In the genomic region with DNA sequence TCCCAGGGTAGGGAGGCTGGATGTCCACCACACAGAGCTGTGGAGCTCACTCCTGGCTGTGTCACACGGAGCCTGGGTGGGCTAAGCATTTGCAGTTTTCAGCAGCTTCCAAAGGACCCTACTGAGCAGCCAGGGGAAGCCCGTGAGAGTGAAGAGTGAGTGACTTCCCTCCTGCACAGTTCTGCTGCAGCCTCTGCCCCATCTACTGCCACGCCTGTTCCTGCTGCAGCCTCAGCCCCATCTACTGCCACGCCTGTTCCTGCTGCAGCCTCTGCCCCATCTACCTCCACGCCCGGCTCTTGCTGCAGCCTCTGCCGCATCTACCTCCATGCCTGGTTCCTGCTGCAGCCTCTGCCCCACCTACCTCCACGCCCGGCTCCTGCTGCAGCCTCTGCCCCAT, we compare ENCODE assay signal across 16 cellular contexts. TPM values are rescaled to one million over a fixed set of nuclear protein-coding genes. Genes with fewer than 3 reads are reported as not detected.
A peak's percentile ranks its signal among the peaks of the same experiment; 100 is the strongest.
DNase-seq lines count a peak whose midpoint lies in the region; ATAC-seq lines count a peak whose summit lies in the region.
"Had no signal": no experiment of that assay in that cellular context is flagged by ENCODE, and none has a peak within 500 bp of the region (broad histone marks: within the 10 kb centered on the region; RNA-seq: fewer than 3 reads in every experiment).

No MANE protein-coding gene starts in this region.

- ATAC-seq in activated T-helper 17 cell treated with anti-CD3 and anti-CD28 coated beads, Interleukin-2, amount 50 U/mL, for 72 hours (replicated peaks), result no peak
- no peak for ATAC-seq in natural killer cell treated with Interleukin-12 subunit alpha and Interleukin-12 subunit beta and Interleukin-15 and Interleukin-18, amount 100 ng/mL, for 72 hours
- no peak for ATAC-seq in left lobe of liver
- ATAC-seq: activated CD4-positive, CD25-positive, alpha-beta regulatory T cell treated with anti-CD3 and anti-CD28 coated beads, Interleukin-2, amount 50 U/mL, for 24 hours; pancreas had no signal

- no peak overlapping the region for H3K27ac Mint-ChIP-seq in activated T-helper 17 cell treated with anti-CD3 and anti-CD28 coated beads, Interleukin-2, amount 50 U/mL, for 72 hours
- no peak overlapping the region for H3K27ac Mint-ChIP-seq in natural killer cell treated with Interleukin-12 subunit alpha and Interleukin-12 subunit beta and Interleukin-15 and Interleukin-18, amount 100 ng/mL, for 72 hours

- H3K9me3 Mint-ChIP-seq in activated T-helper 17 cell treated with anti-CD3 and anti-CD28 coated beads, Interleukin-2, amount 50 U/mL, for 72 hours, result no peaks in the 10 kb centered on the region
- no peaks in the 10 kb centered on the region for H3K9me3 Mint-ChIP-seq in natural killer cell treated with Interleukin-12 subunit alpha and Interleukin-12 subunit beta and Interleukin-15 and Interleukin-18, amount 100 ng/mL, for 72 hours

- H3K36me3 Mint-ChIP-seq in activated T-helper 17 cell treated with anti-CD3 and anti-CD28 coated beads, Interleukin-2, amount 50 U/mL, for 72 hours (ENCODE audit: low read depth), result peaks cover 37% of the 10 kb centered on the region
- H3K36me3 Mint-ChIP-seq in natural killer cell treated with Interleukin-12 subunit alpha and Interleukin-12 subunit beta and Interleukin-15 and Interleukin-18, amount 100 ng/mL, for 72 hours, result no peaks in the 10 kb centered on the region

- H3K27me3 Mint-ChIP-seq in activated T-helper 17 cell treated with anti-CD3 and anti-CD28 coated beads, Interleukin-2, amount 50 U/mL, for 72 hours, result no peaks in the 10 kb centered on the region
- no peaks in the 10 kb centered on the region for H3K27me3 Mint-ChIP-seq in natural killer cell treated with Interleukin-12 subunit alpha and Interleukin-12 subunit beta and Interleukin-15 and Interleukin-18, amount 100 ng/mL, for 72 hours

- peak; percentile 48 for DNase-seq in activated CD4-positive, alpha-beta T cell treated with anti-CD3 and anti-CD28 coated beads, Interleukin-2, amount 50 U/mL, for 1 hour
- no peak for DNase-seq in activated CD4-positive, alpha-beta T cell treated with anti-CD3 and anti-CD28 coated beads for 4 hours
- DNase-seq in MV-4-11 (lab: John Stamatoyannopoulos, UW), result peak; percentile 42
- DNase-seq in natural killer cell treated with Interleukin-12 subunit alpha and Interleukin-12 subunit beta and Interleukin-15 and Interleukin-18, amount 100 ng/mL, for 72 hours (ENCODE audit: low spot score), result no peak
- no peak for DNase-seq in stimulated activated CD8-positive, alpha-beta memory T cell treated with anti-CD3 and anti-CD28 coated beads, Interleukin-4, amount 100 ng/mL, for 48 hours
- no peak for DNase-seq in Kasumi-1 (lab: John Stamatoyannopoulos, UW)
- no peak for DNase-seq in left lobe of liver (ENCODE audit: low spot score)
- DNase-seq: amniotic stem cell, mesenchymal stem cell, NCI-H2081, NCI-H774, pancreas, SHP77 treated with DMSO at 0.1 percent for 48 hours had no signal

- H3K4me3 Mint-ChIP-seq in activated T-helper 17 cell treated with anti-CD3 and anti-CD28 coated beads, Interleukin-2, amount 50 U/mL, for 72 hours, result peak overlapping the region; percentile 31
- peak overlapping the region; percentile 8 for H3K4me3 Mint-ChIP-seq in natural killer cell treated with Interleukin-12 subunit alpha and Interleukin-12 subunit beta and Interleukin-15 and Interleukin-18, amount 100 ng/mL, for 72 hours

- peaks cover 8% of the 10 kb centered on the region for H3K4me1 Mint-ChIP-seq in activated T-helper 17 cell treated with anti-CD3 and anti-CD28 coated beads, Interleukin-2, amount 50 U/mL, for 72 hours
- peaks cover 16 to 33% of the 10 kb centered on the region in 2 donors for H3K4me1 Mint-ChIP-seq in natural killer cell treated with Interleukin-12 subunit alpha and Interleukin-12 subunit beta and Interleukin-15 and Interleukin-18, amount 100 ng/mL, for 72 hours (ENCODE audit: low read depth in 2 of 2)

RNA-seq across cellular contexts. Expression of a gene that starts 12.2 kb away (rescaled TPM):
- 100 to 1,000 TPM in 1 of 2 donors, 10 to 100 TPM in 1; 83.7 to 336 TPM for total RNA-seq in activated T-helper 17 cell treated with anti-CD3 and anti-CD28 coated beads, Interleukin-2, amount 50 U/mL, for 72 hours
- 100 to 1,000 TPM; 202 to 211 TPM for total RNA-seq in natural killer cell treated with Interleukin-12 subunit alpha and Interleukin-12 subunit beta and Interleukin-15 and Interleukin-18, amount 100 ng/mL, for 72 hours
- total RNA-seq in left lobe of liver, result 7.4 TPM

RNA-seq across cellular contexts. Expression of a gene that starts 26.8 kb away (rescaled TPM):
- under 1 TPM in 1 of 2 donors, not detected in 1; 0.21 TPM for total RNA-seq in activated T-helper 17 cell treated with anti-CD3 and anti-CD28 coated beads, Interleukin-2, amount 50 U/mL, for 72 hours
- not detected for total RNA-seq in natural killer cell treated with Interleukin-12 subunit alpha and Interleukin-12 subunit beta and Interleukin-15 and Interleukin-18, amount 100 ng/mL, for 72 hours
- 0.15 TPM for total RNA-seq in left lobe of liver

RNA-seq across cellular contexts. Expression of a gene that starts 34.4 kb away (rescaled TPM):
- total RNA-seq in activated T-helper 17 cell treated with anti-CD3 and anti-CD28 coated beads, Interleukin-2, amount 50 U/mL, for 72 hours, result not detected
- not detected for total RNA-seq in natural killer cell treated with Interleukin-12 subunit alpha and Interleukin-12 subunit beta and Interleukin-15 and Interleukin-18, amount 100 ng/mL, for 72 hours
- not detected for total RNA-seq in left lobe of liver
- total RNA-seq: pancreas, tibial nerve had no signal

RNA-seq across cellular contexts. Expression of a gene that starts 44.2 kb away (rescaled TPM):
- 10 to 100 TPM; 47.8 to 55.8 TPM for total RNA-seq in activated T-helper 17 cell treated with anti-CD3 and anti-CD28 coated beads, Interleukin-2, amount 50 U/mL, for 72 hours
- total RNA-seq in natural killer cell treated with Interleukin-12 subunit alpha and Interleukin-12 subunit beta and Interleukin-15 and Interleukin-18, amount 100 ng/mL, for 72 hours, result 10 to 100 TPM; 53.3 to 58.2 TPM
- total RNA-seq in left lobe of liver, result 25.7 TPM

RNA-seq across cellular contexts. Expression of a gene that starts 44.3 kb away (rescaled TPM):
- 10 to 100 TPM; 52.8 to 74.2 TPM for total RNA-seq in activated T-helper 17 cell treated with anti-CD3 and anti-CD28 coated beads, Interleukin-2, amount 50 U/mL, for 72 hours
- 10 to 100 TPM; 38.1 to 73.2 TPM for total RNA-seq in natural killer cell treated with Interleukin-12 subunit alpha and Interleukin-12 subunit beta and Interleukin-15 and Interleukin-18, amount 100 ng/mL, for 72 hours
- 30.2 TPM for total RNA-seq in left lobe of liver

Comparison
In these comparisons a context has a peak if more than half of its experiments do, and no peak if none do; other contexts are left out.
1. DNase-seq: peak in activated CD4-positive, alpha-beta T cell treated with anti-CD3 and anti-CD28 coated beads, Interleukin-2, amount 50 U/mL, for 1 hour (single experiment) and MV-4-11 (single experiment); none in activated CD4-positive, alpha-beta T cell treated with anti-CD3 and anti-CD28 coated beads for 4 hours (0 of 2), natural killer cell treated with Interleukin-12 subunit alpha and Interleukin-12 subunit beta and Interleukin-15 and Interleukin-18, amount 100 ng/mL, for 72 hours (single experiment), stimulated activated CD8-positive, alpha-beta memory T cell treated with anti-CD3 and anti-CD28 coated beads, Interleukin-4, amount 100 ng/mL, for 48 hours (single experiment), Kasumi-1 (0 of 2) and left lobe of liver (single experiment).
2. RNA of a gene that starts 12.2 kb away (total RNA-seq): 83.7 to 336 TPM in activated T-helper 17 cell treated with anti-CD3 and anti-CD28 coated beads, Interleukin-2, amount 50 U/mL, for 72 hours and 202 to 211 TPM in natural killer cell treated with Interleukin-12 subunit alpha and Interleukin-12 subunit beta and Interleukin-15 and Interleukin-18, amount 100 ng/mL, for 72 hours; 7.4 TPM in left lobe of liver (single experiment); every median in the first group is over 10 times any median in the second.